In the genomic region with DNA sequence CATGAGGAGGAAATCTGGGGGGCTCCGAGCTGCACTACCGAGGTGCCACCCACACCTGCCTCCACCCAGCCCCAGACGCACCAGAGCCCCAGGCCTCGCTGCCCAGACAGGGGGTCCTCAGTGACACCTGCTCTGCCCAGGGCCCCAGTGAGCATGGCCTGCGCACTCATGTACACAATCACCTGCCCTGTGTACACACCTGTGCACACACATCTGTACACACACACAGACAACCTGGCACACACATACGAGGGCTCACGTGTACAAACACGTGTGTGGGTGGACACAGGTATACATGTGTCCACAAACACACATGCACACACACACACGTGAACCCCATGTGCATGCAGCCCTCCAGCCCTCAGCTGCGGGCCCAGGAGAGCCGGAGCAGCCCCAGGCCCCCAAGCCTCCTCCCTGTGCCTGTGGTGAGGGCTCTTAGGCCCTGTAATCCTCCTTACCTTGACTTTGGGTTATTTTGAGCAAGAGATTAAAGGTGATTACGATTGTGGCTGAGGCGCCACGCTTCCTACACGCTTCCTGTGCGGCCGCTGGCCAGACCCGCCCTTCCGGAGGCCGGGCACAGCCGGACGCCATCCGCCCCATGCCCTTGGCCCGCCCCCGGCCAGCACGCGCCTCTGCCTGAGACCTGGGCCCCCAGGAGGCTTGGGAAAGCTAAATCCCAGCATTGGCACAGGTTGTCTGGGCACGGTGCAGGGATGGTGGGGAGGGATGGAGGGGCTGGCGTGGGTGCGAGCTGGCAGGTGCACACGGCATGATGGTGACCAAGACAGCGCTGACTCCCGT, we compare ENCODE assay signal across 1 cellular context.
TF ChIP-seq lines count a peak whose summit lies in the region.

No MANE protein-coding gene starts in this region.

TF ChIP-seq in K562, 482 proteins besides CTCF, POLR2A, EP300 and RAD21 (continued from another document and continues in another):
- peak; percentile 81; the same call in 1 of the 2 replicates for TF ChIP-seq CLOCK (CRISPR knock-in tag; IDR thresholded peaks at IDR 0.05; ENCODE audit: borderline replicate concordance)
- TF ChIP-seq KAT7 (CRISPR knock-in tag; IDR thresholded peaks at IDR 0.05; ENCODE audit: borderline replicate concordance), result peak; percentile 61; the same call in 1 of the 2 replicates
- TF ChIP-seq PRDM10 (IDR thresholded peaks at IDR 0.05; ENCODE audit: partially characterized antibody), result no peak
- TF ChIP-seq, protein P1, sequence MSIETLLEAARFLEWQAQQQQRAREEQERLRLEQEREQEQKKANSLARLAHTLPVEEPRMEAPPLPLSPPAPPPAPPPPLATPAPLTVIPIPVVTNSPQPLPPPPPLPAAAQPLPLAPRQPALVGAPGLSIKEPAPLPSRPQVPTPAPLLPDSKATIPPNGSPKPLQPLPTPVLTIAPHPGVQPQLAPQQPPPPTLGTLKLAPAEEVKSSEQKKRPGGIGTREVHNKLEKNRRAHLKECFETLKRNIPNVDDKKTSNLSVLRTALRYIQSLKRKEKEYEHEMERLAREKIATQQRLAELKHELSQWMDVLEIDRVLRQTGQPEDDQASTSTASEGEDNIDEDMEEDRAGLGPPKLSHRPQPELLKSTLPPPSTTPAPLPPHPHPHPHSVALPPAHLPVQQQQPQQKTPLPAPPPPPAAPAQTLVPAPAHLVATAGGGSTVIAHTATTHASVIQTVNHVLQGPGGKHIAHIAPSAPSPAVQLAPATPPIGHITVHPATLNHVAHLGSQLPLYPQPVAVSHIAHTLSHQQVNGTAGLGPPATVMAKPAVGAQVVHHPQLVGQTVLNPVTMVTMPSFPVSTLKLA (conservative IDR thresholded peaks at IDR 0.05), result peak; percentile 94 to 96
- TF ChIP-seq NFIX (CRISPR knock-in tag; IDR thresholded peaks at IDR 0.05; ENCODE audit: low read depth), result no peak
- no peak for TF ChIP-seq NR2C1 (IDR thresholded peaks at IDR 0.05)
- TF ChIP-seq NR2C1 (tag; IDR thresholded peaks at IDR 0.05), result 0 out of 2 replicates have a peak, but pooled peaks have one; percentile 16
- TF ChIP-seq HMGN3 (IDR thresholded peaks at IDR 0.05; ENCODE audit: borderline replicate concordance, extremely low read depth, insufficient read length, low read depth, low read length), result peak; percentile 77
- no peak for TF ChIP-seq ZSCAN29 (IDR thresholded peaks at IDR 0.05)
- TF ChIP-seq GABPA (tag; conservative IDR thresholded peaks at IDR 0.05; ENCODE audit: low read depth), result peak; percentile 88
- TF ChIP-seq, protein P2, sequence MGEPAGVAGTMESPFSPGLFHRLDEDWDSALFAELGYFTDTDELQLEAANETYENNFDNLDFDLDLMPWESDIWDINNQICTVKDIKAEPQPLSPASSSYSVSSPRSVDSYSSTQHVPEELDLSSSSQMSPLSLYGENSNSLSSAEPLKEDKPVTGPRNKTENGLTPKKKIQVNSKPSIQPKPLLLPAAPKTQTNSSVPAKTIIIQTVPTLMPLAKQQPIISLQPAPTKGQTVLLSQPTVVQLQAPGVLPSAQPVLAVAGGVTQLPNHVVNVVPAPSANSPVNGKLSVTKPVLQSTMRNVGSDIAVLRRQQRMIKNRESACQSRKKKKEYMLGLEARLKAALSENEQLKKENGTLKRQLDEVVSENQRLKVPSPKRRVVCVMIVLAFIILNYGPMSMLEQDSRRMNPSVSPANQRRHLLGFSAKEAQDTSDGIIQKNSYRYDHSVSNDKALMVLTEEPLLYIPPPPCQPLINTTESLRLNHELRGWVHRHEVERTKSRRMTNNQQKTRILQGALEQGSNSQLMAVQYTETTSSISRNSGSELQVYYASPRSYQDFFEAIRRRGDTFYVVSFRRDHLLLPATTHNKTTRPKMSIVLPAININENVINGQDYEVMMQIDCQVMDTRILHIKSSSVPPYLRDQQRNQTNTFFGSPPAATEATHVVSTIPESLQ (CRISPR knock-in tag; IDR thresholded peaks at IDR 0.05), result 0 out of 2 replicates have a peak, but pooled peaks have one; percentile 82
- TF ChIP-seq, protein P3, sequence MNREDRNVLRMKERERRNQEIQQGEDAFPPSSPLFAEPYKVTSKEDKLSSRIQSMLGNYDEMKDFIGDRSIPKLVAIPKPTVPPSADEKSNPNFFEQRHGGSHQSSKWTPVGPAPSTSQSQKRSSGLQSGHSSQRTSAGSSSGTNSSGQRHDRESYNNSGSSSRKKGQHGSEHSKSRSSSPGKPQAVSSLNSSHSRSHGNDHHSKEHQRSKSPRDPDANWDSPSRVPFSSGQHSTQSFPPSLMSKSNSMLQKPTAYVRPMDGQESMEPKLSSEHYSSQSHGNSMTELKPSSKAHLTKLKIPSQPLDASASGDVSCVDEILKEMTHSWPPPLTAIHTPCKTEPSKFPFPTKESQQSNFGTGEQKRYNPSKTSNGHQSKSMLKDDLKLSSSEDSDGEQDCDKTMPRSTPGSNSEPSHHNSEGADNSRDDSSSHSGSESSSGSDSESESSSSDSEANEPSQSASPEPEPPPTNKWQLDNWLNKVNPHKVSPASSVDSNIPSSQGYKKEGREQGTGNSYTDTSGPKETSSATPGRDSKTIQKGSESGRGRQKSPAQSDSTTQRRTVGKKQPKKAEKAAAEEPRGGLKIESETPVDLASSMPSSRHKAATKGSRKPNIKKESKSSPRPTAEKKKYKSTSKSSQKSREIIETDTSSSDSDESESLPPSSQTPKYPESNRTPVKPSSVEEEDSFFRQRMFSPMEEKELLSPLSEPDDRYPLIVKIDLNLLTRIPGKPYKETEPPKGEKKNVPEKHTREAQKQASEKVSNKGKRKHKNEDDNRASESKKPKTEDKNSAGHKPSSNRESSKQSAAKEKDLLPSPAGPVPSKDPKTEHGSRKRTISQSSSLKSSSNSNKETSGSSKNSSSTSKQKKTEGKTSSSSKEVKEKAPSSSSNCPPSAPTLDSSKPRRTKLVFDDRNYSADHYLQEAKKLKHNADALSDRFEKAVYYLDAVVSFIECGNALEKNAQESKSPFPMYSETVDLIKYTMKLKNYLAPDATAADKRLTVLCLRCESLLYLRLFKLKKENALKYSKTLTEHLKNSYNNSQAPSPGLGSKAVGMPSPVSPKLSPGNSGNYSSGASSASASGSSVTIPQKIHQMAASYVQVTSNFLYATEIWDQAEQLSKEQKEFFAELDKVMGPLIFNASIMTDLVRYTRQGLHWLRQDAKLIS (CRISPR knock-in tag; IDR thresholded peaks at IDR 0.05), result 0 out of 2 replicates have a peak, but pooled peaks have one; percentile 72
- peak; percentile 85 for TF ChIP-seq RBBP5 (IDR thresholded peaks at IDR 0.05; ENCODE audit: borderline replicate concordance, insufficient read depth, low read length, poor library complexity, severe bottlenecking)
- TF ChIP-seq ERF (CRISPR knock-in tag; IDR thresholded peaks at IDR 0.05), result peak; percentile 72; the same call in 1 of the 2 replicates
- TF ChIP-seq DIDO1 (tag; IDR thresholded peaks at IDR 0.05; ENCODE audit: low read depth), result no peak
- peak in 1 of 2 experiments; percentile 86; a peak in 2 of 4 replicates for TF ChIP-seq FOXA3 (CRISPR knock-in tag; conservative IDR thresholded peaks at IDR 0.05 in 1 of 2, IDR thresholded peaks at IDR 0.05 in 1 of 2)
- TF ChIP-seq NR1H2 (CRISPR knock-in tag; IDR thresholded peaks at IDR 0.05), result peak; percentile 82; the same call in 1 of the 2 replicates
- TF ChIP-seq MTA1 (IDR thresholded peaks at IDR 0.05; ENCODE audit: borderline replicate concordance), result peak; percentile 83
- TF ChIP-seq MYC (IDR thresholded peaks at IDR 0.05; ENCODE audit: low read depth, low read length), result peak; percentile 99
- peak; percentile 91 for TF ChIP-seq MYC (CRISPR knock-in tag; IDR thresholded peaks at IDR 0.05; ENCODE audit: borderline replicate concordance, low read depth)
- no peak for TF ChIP-seq SP2 (IDR thresholded peaks at IDR 0.05; ENCODE audit: extremely low read depth, low read depth, low read length, poor library complexity, severe bottlenecking)
- TF ChIP-seq GABPB1 (CRISPR knock-in tag; IDR thresholded peaks at IDR 0.05), result peak; percentile 73
- 0 out of 3 replicates have a peak, but pooled peaks of 1 of the 2 experiments have one; percentile 32 for TF ChIP-seq CBX3 (IDR thresholded peaks at IDR 0.05; ENCODE audit: borderline replicate concordance in 1 of 2, low read length in 2 of 2)
- peak; percentile 82 for TF ChIP-seq RBFOX2 (IDR thresholded peaks at IDR 0.05; ENCODE audit: low read depth, low read length)
- TF ChIP-seq ZNF23 (CRISPR knock-in tag; IDR thresholded peaks at IDR 0.05), result no peak
- no peak for TF ChIP-seq E4F1 (CRISPR knock-in tag; IDR thresholded peaks at IDR 0.05; ENCODE audit: borderline replicate concordance)
- TF ChIP-seq SAP30 (IDR thresholded peaks at IDR 0.05; ENCODE audit: borderline replicate concordance, insufficient read depth, low read depth, low read length, poor library complexity, severe bottlenecking), result peak; percentile 93
- TF ChIP-seq SIRT6 (IDR thresholded peaks at IDR 0.05; ENCODE audit: low read depth, low read length), result no peak
- TF ChIP-seq ZNF41 (CRISPR knock-in tag; conservative IDR thresholded peaks at IDR 0.05), result no peak
- peak; percentile 32; the same call in 1 of the 2 replicates for TF ChIP-seq ZNF395 (CRISPR knock-in tag; IDR thresholded peaks at IDR 0.05)
- TF ChIP-seq PTBP1 (IDR thresholded peaks at IDR 0.05; ENCODE audit: low read depth, low read length), result 0 out of 2 replicates have a peak, but pooled peaks have one; percentile 39
- peak; percentile 69; the same call in 1 of the 2 replicates for TF ChIP-seq ETV1 (tag; conservative IDR thresholded peaks at IDR 0.05; ENCODE audit: low read depth)
- no peak for TF ChIP-seq SREBF1 (IDR thresholded peaks at IDR 0.05; ENCODE audit: borderline replicate concordance, low read depth, low read length)
- peak; percentile 74 for TF ChIP-seq PHF20 (IDR thresholded peaks at IDR 0.05; ENCODE audit: partially characterized antibody)
- 0 out of 2 replicates have a peak, but pooled peaks have one; percentile 63 for TF ChIP-seq IRF2 (CRISPR knock-in tag; IDR thresholded peaks at IDR 0.05)
- 0 out of 2 replicates have a peak, but pooled peaks have one; percentile 14 for TF ChIP-seq ZEB2 (IDR thresholded peaks at IDR 0.05)
